Comparison of ENCODE assay signal across 2 cellular contexts in genomic region chr6:52511163-52511562, GRCh38.
TF ChIP-seq lines count a peak whose summit lies in the region.

No MANE protein-coding gene starts in this region.

TF ChIP-seq in IMR-90, 13 proteins besides CTCF, POLR2A, EP300 and RAD21:
- TF ChIP-seq NFE2L2 (IDR thresholded peaks at IDR 0.05; ENCODE audit: low read depth, low read length) (no peak), BHLHE40 (IDR thresholded peaks at IDR 0.05; ENCODE audit: low read depth, low read length) (no peak), MAZ (IDR thresholded peaks at IDR 0.05; ENCODE audit: borderline replicate concordance, low read depth, low read length) (no peak), SMC3 (IDR thresholded peaks at IDR 0.05; ENCODE audit: low read depth, low read length) (no peak), MXI1 (IDR thresholded peaks at IDR 0.05; ENCODE audit: borderline replicate concordance, low read depth, low read length) (no peak), ELK1 (IDR thresholded peaks at IDR 0.05; ENCODE audit: borderline replicate concordance, low read depth, low read length) (no peak), RCOR1 (IDR thresholded peaks at IDR 0.05; ENCODE audit: insufficient replicate concordance, low read length) (no peak), CEBPB (IDR thresholded peaks at IDR 0.05; ENCODE audit: low read depth, low read length) (no peak), RFX5 (IDR thresholded peaks at IDR 0.05; ENCODE audit: low read depth, low read length) (no peak), MAFK (IDR thresholded peaks at IDR 0.05; ENCODE audit: low read depth, low read length) (no peak), CHD1 (IDR thresholded peaks at IDR 0.05; ENCODE audit: low read depth, low read length) (no peak), FOS (IDR thresholded peaks at IDR 0.05; ENCODE audit: low read depth, low read length) (no peak)
- TF ChIP-seq, protein P1, sequence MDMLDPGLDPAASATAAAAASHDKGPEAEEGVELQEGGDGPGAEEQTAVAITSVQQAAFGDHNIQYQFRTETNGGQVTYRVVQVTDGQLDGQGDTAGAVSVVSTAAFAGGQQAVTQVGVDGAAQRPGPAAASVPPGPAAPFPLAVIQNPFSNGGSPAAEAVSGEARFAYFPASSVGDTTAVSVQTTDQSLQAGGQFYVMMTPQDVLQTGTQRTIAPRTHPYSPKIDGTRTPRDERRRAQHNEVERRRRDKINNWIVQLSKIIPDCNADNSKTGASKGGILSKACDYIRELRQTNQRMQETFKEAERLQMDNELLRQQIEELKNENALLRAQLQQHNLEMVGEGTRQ (IDR thresholded peaks at IDR 0.05; ENCODE audit: low read depth, low read length): no peak

TF ChIP-seq in K562, 482 proteins besides CTCF, POLR2A, EP300 and RAD21:
- TF ChIP-seq SAP30 (IDR thresholded peaks at IDR 0.05; ENCODE audit: borderline replicate concordance, insufficient read depth, low read depth, low read length, poor library complexity, severe bottlenecking): no peak
- no peak for TF ChIP-seq CTBP1 (IDR thresholded peaks at IDR 0.05; ENCODE audit: borderline replicate concordance)
- no peak for TF ChIP-seq PHF20 (IDR thresholded peaks at IDR 0.05; ENCODE audit: partially characterized antibody)
- no peak for TF ChIP-seq NR2C2 (CRISPR knock-in tag; IDR thresholded peaks at IDR 0.05)
- TF ChIP-seq NR2C2 (tag; IDR thresholded peaks at IDR 0.05): no peak
- TF ChIP-seq CEBPZ (IDR thresholded peaks at IDR 0.05; ENCODE audit: borderline replicate concordance, low read depth, low read length): no peak
- no peak for TF ChIP-seq KDM5B (IDR thresholded peaks at IDR 0.05; ENCODE audit: insufficient replicate concordance, low read depth, low read length)
- no peak for TF ChIP-seq ARID3B (CRISPR knock-in tag; IDR thresholded peaks at IDR 0.05; ENCODE audit: borderline replicate concordance)
